ENCODE assay signal across 5 cellular contexts in the genomic region with DNA sequence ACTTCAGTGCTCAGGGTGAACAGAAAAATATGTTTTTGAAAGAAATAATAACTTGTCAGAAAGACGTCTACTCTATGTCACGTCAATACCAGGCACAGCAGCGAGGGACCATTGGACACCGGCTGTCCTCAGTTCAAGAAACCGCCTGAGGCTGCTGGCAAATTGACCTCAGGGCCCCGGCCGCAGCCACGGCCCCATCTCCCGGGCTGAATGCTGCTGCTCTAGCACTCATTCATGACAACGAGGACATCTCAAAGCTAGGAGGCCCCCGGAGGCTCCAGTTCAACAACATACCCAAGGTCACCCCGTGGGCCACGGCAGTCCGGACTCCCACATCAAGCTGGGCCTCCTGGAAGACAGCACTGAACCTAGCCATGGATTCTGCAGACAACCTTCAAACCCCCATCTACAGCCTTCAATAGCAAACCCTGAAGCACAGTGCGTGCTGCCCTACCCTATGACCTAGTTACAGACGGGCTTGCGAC.
"Had no signal": no experiment of that assay in that cellular context is flagged by ENCODE, and none has a peak within 500 bp of the region (broad histone marks: within the 10 kb centered on the region; RNA-seq: fewer than 3 reads in every experiment).

No MANE protein-coding gene starts in this region.

- H2AFZ ChIP-seq: GM23338 had no signal

- H3K4me3 ChIP-seq: GM23338, K562 had no signal

- ATAC-seq: GM23338, K562 had no signal

- DNase-seq: H9, HCEC 1CT, IMR-90 had no signal

- H3K4me2 ChIP-seq: GM23338 had no signal
